Comparison of ENCODE assay signal across 1 cellular context in genomic region chr1:232725303-232726047, GRCh38.
TF ChIP-seq lines count a peak whose summit lies in the region.

No MANE protein-coding gene starts in this region.

TF ChIP-seq in SK-N-SH, 30 proteins besides CTCF, POLR2A, EP300 and RAD21 (continued from another document):
- TF ChIP-seq USF1 (IDR thresholded peaks at IDR 0.05; ENCODE audit: borderline replicate concordance, low read depth): no peak
- no peak for TF ChIP-seq GABPA (IDR thresholded peaks at IDR 0.05; ENCODE audit: low read depth)
- TF ChIP-seq FOSL2 (IDR thresholded peaks at IDR 0.05; ENCODE audit: borderline replicate concordance, low read depth): no peak
- TF ChIP-seq MAX (IDR thresholded peaks at IDR 0.05; ENCODE audit: low read depth): no peak
- TF ChIP-seq CHD2 (IDR thresholded peaks at IDR 0.05; ENCODE audit: low read length, partially characterized antibody): no peak
- TF ChIP-seq PBX3 (IDR thresholded peaks at IDR 0.05): no peak
- no peak for TF ChIP-seq ZBTB33 (IDR thresholded peaks at IDR 0.05; ENCODE audit: borderline replicate concordance, low read depth)
- TF ChIP-seq POLR2AphosphoS5 (IDR thresholded peaks at IDR 0.05; ENCODE audit: low read depth, low read length): no peak
- TF ChIP-seq USF2 (IDR thresholded peaks at IDR 0.05; ENCODE audit: borderline replicate concordance, low read depth, low read length): no peak
- TF ChIP-seq NRF1 (IDR thresholded peaks at IDR 0.05; ENCODE audit: low read depth, low read length): no peak
- no peak for TF ChIP-seq FOXM1 (IDR thresholded peaks at IDR 0.05; ENCODE audit: low read depth)
- TF ChIP-seq TCF12 (IDR thresholded peaks at IDR 0.05): no peak
- no peak for TF ChIP-seq SMC3 (IDR thresholded peaks at IDR 0.05; ENCODE audit: low read depth, low read length)
- no peak for TF ChIP-seq ELF1 (IDR thresholded peaks at IDR 0.05)
- TF ChIP-seq MEF2A (IDR thresholded peaks at IDR 0.05; ENCODE audit: borderline replicate concordance, low read depth): no peak
TF ChIP-seq in SK-N-SH: peak in this region for 0.
